Comparison of ENCODE assay signal across 25 cellular contexts in genomic region chr11:88169881-88170280, GRCh38. TPM values are rescaled to one million over a fixed set of nuclear protein-coding genes. Genes with fewer than 3 reads are reported as not detected.
"Had no signal": no experiment of that assay in that cellular context is flagged by ENCODE, and none has a peak within 500 bp of the region (broad histone marks: within the 10 kb centered on the region; RNA-seq: fewer than 3 reads in every experiment).

No MANE protein-coding gene starts in this region.

- H3K4me3 ChIP-seq: coronary artery, gastrocnemius medialis, heart left ventricle, hepatocyte, left lung, psoas muscle, sigmoid colon, spleen, testis, tibial artery, upper lobe of left lung, uterus had no signal

- DNase-seq: dermis blood vessel endothelial cell; effector memory CD4-positive, alpha-beta T cell; gastrocnemius medialis; heart left ventricle; left cardiac atrium; left lung; naive thymus-derived CD8-positive, alpha-beta T cell; nephron progenitor cell; nucleus accumbens; psoas muscle; right cardiac atrium; sigmoid colon; spleen; stimulated activated CD4-positive, alpha-beta T cell treated with anti-CD3 and anti-CD28 coated beads, Interleukin-4, amount 100 ng/mL, for 4 hours; stimulated activated naive CD8-positive, alpha-beta T cell treated with anti-CD3 and anti-CD28 coated beads, Interleukin-15, Interleukin-2, amounts not matched to agents 100 U/mL and 50 U/mL, for 24 hours; substantia nigra; testis; tibial artery; uterus had no signal

- H3K4me3 Mint-ChIP-seq: naive thymus-derived CD8-positive, alpha-beta T cell; nephron progenitor cell; stimulated activated memory B cell treated with anti-CD40 and anti-IgM and Interleukin-4, amounts not matched to agents 10 μg/mL and 1 μg/mL and 100 μg/mL, for 72 hours had no signal

- H3K9me3 Mint-ChIP-seq: naive thymus-derived CD8-positive, alpha-beta T cell; nephron progenitor cell; stimulated activated memory B cell treated with anti-CD40 and anti-IgM and Interleukin-4, amounts not matched to agents 10 μg/mL and 1 μg/mL and 100 μg/mL, for 72 hours had no signal

- H3K27me3 Mint-ChIP-seq: stimulated activated memory B cell treated with anti-CD40 and anti-IgM and Interleukin-4, amounts not matched to agents 10 μg/mL and 1 μg/mL and 100 μg/mL, for 72 hours had no signal

- H3K27ac Mint-ChIP-seq: naive thymus-derived CD8-positive, alpha-beta T cell; nephron progenitor cell; stimulated activated memory B cell treated with anti-CD40 and anti-IgM and Interleukin-4, amounts not matched to agents 10 μg/mL and 1 μg/mL and 100 μg/mL, for 72 hours had no signal

- FAIRE-seq: endothelial cell of umbilical vein had no signal

- H3K4me2 ChIP-seq: hepatocyte had no signal

- H3K4me1 ChIP-seq: left lung, psoas muscle, testis, uterus had no signal

- H3K9me3 ChIP-seq: gastrocnemius medialis, heart left ventricle, left lung, psoas muscle, sigmoid colon, spleen, testis, tibial artery, upper lobe of left lung, uterus had no signal

- H3K27me3 ChIP-seq: gastrocnemius medialis, heart left ventricle, hepatocyte, left lung, sigmoid colon, testis, tibial artery, upper lobe of left lung, uterus had no signal

- H3K36me3 ChIP-seq: gastrocnemius medialis, heart left ventricle, left lung, sigmoid colon, spleen, tibial artery, upper lobe of left lung, uterus had no signal

- H3K36me3 Mint-ChIP-seq: naive thymus-derived CD8-positive, alpha-beta T cell; stimulated activated memory B cell treated with anti-CD40 and anti-IgM and Interleukin-4, amounts not matched to agents 10 μg/mL and 1 μg/mL and 100 μg/mL, for 72 hours had no signal

- H3K27ac ChIP-seq: coronary artery, gastrocnemius medialis, heart left ventricle, hepatocyte, left lung, psoas muscle, sigmoid colon, spleen, testis, tibial artery, upper lobe of left lung had no signal

- ATAC-seq: gastrocnemius medialis; heart left ventricle; left cardiac atrium; left lung; naive thymus-derived CD8-positive, alpha-beta T cell; psoas muscle; right cardiac atrium; stimulated activated memory B cell treated with anti-CD40 and anti-IgM and Interleukin-4, amounts not matched to agents 10 μg/mL and 1 μg/mL and 100 μg/mL, for 72 hours; stimulated activated naive CD8-positive, alpha-beta T cell treated with anti-CD3 and anti-CD28 coated beads, Interleukin-15, Interleukin-2, amounts not matched to agents 100 U/mL and 50 U/mL, for 24 hours had no signal

- H2AFZ ChIP-seq: hepatocyte had no signal

RNA-seq across cellular contexts. Expression of gene RAB38, which starts 5.4 kb away (rescaled TPM):
- total RNA-seq: osteocyte had no signal
